ENCODE assay signal across 2 cellular contexts in the genomic region with DNA sequence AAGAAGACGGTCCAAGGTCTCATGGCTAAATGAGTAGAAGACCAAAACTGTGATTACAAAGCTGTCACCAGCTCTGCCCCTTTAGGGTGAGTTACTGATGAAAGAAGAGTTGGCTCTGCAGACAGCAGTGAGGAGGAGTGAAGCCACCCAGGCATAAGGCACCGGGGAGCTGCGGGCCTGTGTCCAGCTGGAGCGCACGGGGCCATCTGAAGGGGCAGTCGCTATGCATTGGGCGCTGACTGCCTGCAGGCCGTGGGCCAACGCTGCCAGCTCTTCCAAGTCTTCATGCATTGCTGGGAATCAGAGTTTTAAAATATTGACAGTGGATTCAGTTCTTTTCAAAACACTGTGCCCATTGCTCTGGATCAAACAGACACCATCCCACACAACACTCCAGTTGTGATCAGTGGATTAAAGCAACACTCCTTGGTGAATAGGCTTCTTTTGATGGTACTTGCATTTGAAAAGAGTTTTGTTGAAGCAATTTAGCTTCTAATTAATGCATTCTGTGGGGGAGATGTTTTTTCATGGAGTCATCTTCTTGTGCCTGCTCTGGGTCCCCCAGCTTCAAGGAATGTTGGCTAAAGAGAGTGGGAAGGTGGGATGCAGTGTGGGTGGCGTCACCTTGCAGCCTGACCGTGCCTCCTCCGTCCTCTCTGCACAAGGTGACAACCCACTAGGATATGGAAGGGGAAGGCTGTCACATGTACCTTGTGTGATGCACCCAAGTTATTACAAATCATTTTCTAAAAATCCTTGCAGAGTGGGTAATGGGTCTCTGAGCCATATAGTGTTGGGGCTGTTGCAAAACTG.
TF ChIP-seq lines count a peak whose summit lies in the region.

No MANE protein-coding gene starts in this region.

TF ChIP-seq in GM23338, 12 proteins besides CTCF, POLR2A, EP300 and RAD21 (continued from another document):
- TF ChIP-seq, protein P1, sequence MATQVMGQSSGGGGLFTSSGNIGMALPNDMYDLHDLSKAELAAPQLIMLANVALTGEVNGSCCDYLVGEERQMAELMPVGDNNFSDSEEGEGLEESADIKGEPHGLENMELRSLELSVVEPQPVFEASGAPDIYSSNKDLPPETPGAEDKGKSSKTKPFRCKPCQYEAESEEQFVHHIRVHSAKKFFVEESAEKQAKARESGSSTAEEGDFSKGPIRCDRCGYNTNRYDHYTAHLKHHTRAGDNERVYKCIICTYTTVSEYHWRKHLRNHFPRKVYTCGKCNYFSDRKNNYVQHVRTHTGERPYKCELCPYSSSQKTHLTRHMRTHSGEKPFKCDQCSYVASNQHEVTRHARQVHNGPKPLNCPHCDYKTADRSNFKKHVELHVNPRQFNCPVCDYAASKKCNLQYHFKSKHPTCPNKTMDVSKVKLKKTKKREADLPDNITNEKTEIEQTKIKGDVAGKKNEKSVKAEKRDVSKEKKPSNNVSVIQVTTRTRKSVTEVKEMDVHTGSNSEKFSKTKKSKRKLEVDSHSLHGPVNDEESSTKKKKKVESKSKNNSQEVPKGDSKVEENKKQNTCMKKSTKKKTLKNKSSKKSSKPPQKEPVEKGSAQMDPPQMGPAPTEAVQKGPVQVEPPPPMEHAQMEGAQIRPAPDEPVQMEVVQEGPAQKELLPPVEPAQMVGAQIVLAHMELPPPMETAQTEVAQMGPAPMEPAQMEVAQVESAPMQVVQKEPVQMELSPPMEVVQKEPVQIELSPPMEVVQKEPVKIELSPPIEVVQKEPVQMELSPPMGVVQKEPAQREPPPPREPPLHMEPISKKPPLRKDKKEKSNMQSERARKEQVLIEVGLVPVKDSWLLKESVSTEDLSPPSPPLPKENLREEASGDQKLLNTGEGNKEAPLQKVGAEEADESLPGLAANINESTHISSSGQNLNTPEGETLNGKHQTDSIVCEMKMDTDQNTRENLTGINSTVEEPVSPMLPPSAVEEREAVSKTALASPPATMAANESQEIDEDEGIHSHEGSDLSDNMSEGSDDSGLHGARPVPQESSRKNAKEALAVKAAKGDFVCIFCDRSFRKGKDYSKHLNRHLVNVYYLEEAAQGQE (IDR thresholded peaks at IDR 0.05; ENCODE audit: unreplicated experiment), result no peak
- TF ChIP-seq, protein P2, sequence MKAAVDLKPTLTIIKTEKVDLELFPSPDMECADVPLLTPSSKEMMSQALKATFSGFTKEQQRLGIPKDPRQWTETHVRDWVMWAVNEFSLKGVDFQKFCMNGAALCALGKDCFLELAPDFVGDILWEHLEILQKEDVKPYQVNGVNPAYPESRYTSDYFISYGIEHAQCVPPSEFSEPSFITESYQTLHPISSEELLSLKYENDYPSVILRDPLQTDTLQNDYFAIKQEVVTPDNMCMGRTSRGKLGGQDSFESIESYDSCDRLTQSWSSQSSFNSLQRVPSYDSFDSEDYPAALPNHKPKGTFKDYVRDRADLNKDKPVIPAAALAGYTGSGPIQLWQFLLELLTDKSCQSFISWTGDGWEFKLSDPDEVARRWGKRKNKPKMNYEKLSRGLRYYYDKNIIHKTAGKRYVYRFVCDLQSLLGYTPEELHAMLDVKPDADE (IDR thresholded peaks at IDR 0.05), result no peak
- no peak for TF ChIP-seq NANOG (IDR thresholded peaks at IDR 0.05; ENCODE audit: borderline replicate concordance)

TF ChIP-seq in liver, 16 proteins besides CTCF, POLR2A, EP300 and RAD21 (continued from another document):
- TF ChIP-seq, protein P3, sequence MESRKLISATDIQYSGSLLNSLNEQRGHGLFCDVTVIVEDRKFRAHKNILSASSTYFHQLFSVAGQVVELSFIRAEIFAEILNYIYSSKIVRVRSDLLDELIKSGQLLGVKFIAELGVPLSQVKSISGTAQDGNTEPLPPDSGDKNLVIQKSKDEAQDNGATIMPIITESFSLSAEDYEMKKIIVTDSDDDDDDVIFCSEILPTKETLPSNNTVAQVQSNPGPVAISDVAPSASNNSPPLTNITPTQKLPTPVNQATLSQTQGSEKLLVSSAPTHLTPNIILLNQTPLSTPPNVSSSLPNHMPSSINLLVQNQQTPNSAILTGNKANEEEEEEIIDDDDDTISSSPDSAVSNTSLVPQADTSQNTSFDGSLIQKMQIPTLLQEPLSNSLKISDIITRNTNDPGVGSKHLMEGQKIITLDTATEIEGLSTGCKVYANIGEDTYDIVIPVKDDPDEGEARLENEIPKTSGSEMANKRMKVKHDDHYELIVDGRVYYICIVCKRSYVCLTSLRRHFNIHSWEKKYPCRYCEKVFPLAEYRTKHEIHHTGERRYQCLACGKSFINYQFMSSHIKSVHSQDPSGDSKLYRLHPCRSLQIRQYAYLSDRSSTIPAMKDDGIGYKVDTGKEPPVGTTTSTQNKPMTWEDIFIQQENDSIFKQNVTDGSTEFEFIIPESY (IDR thresholded peaks at IDR 0.05), result no peak
- TF ChIP-seq FOXA2 (IDR thresholded peaks at IDR 0.05), result no peak
